Comparison of ENCODE assay signal across 11 cellular contexts in the genomic region with DNA sequence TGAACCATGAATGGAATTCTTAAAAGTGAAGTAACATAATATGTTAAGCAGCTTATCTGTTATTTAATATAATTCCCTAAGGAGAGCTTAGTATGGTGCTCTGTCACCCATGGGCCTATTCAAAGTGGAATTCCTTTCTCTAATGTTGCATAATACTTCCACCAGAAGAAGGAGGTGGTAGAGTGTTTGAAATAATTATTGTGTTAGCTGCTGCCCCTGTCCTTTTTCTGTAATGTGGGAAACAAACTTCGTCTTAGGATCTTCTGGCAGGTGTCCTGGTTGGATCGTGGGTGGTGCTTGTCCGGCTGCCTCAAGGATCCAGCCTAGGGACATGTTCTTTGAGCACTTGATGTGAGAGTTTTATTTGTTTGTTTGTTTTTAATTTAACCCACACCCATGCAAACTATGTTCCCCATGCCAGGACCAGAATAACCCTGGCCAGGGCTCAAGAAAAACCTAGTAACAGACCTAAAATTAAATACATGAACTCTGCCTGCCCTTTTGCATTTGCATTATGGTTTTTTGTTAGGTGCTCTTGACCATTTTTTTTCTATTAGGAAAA. TPM values are rescaled to one million over a fixed set of nuclear protein-coding genes. Genes with fewer than 3 reads are reported as not detected.
DNase-seq lines count a peak whose midpoint lies in the region; ATAC-seq and TF ChIP-seq lines count a peak whose summit lies in the region.
"Had no signal": no experiment of that assay in that cellular context is flagged by ENCODE, and none has a peak within 500 bp of the region (broad histone marks: within the 10 kb centered on the region; RNA-seq: fewer than 3 reads in every experiment).

No MANE protein-coding gene starts in this region.

- H3K4me3 ChIP-seq in upper lobe of left lung: no peak overlapping the region

- H3K4me3 Mint-ChIP-seq in brain: peak overlapping the region in 1 of 5 experiments; percentile 20
- H3K4me3 Mint-ChIP-seq: dendritic cell treated with granulocyte-macrophage colony-stimulating factor and Interleukin-4, amounts not matched to agents 40 ng/mL and 50 ng/mL, for 4 days had no signal

- H3K36me3 Mint-ChIP-seq in brain: peaks cover 66% of the 10 kb centered on the region

- H3K9me3 ChIP-seq in upper lobe of left lung: no peaks in the 10 kb centered on the region

- no peaks in the 10 kb centered on the region for H3K36me3 ChIP-seq in upper lobe of left lung

- peak in 1 of 4 donors; percentile 38 for TF ChIP-seq EP300 in upper lobe of left lung (IDR thresholded peaks at IDR 0.05)

- peak overlapping the region in 3 of 5 experiments; percentile 33 to 93 (median 74) for H3K27ac Mint-ChIP-seq in brain
- H3K27ac Mint-ChIP-seq: dendritic cell treated with granulocyte-macrophage colony-stimulating factor and Interleukin-4, amounts not matched to agents 40 ng/mL and 50 ng/mL, for 4 days had no signal

- DNase-seq in NCI-H1092 treated with DMSO at 0.1 percent for 48 hours (lab: John Stamatoyannopoulos, UW): peak; percentile 12
- DNase-seq in NCI-H1092 (lab: John Stamatoyannopoulos, UW): no peak
- no peak for DNase-seq in left colon
- peak in 1 of 2 donors; percentile 63 for DNase-seq in upper lobe of left lung
- no peak for DNase-seq in RPMI8226
- no peak for DNase-seq in AML-193 (lab: John Stamatoyannopoulos, UW)
- DNase-seq: stimulated activated CD4-positive, alpha-beta T cell treated with anti-CD3 and anti-CD28 coated beads, Interleukin-4, amount 100 ng/mL, for 4 hours had no signal

- H3K27me3 Mint-ChIP-seq in brain: peaks cover 7% of the 10 kb centered on the region
- H3K27me3 Mint-ChIP-seq: dendritic cell treated with granulocyte-macrophage colony-stimulating factor and Interleukin-4, amounts not matched to agents 40 ng/mL and 50 ng/mL, for 4 days had no signal

- H3K9me3 Mint-ChIP-seq in brain: peaks cover 4 to 47% (median 27%) of the 10 kb centered on the region in 5 experiments
- H3K9me3 Mint-ChIP-seq: dendritic cell treated with granulocyte-macrophage colony-stimulating factor and Interleukin-4, amounts not matched to agents 40 ng/mL and 50 ng/mL, for 4 days had no signal

- TF ChIP-seq CTCF in brain (conservative IDR thresholded peaks at IDR 0.05): no peak
- no peak for TF ChIP-seq CTCF in upper lobe of left lung (IDR thresholded peaks at IDR 0.05)

- H3K27me3 ChIP-seq in upper lobe of left lung: no peaks in the 10 kb centered on the region

- no peak for TF ChIP-seq POLR2A in upper lobe of left lung (IDR thresholded peaks at IDR 0.05)

- 26 to 28% methylated on average over 3 of the region's 3 CpGs for WGBS in upper lobe of left lung, 2 donors

- peak; percentile 31 for ATAC-seq in left colon
- peak; percentile 69 to 87 for ATAC-seq in upper lobe of left lung (ENCODE audit: low FRiP score in 2 of 2)
- no peak for ATAC-seq in GM19328 (IDR thresholded peaks at IDR 0.05; ENCODE audit: unreplicated experiment)

- peaks cover 29 to 47% (median 35%) of the 10 kb centered on the region in 4 donors for H3K4me1 ChIP-seq in upper lobe of left lung

- peak overlapping the region; percentile 51 to 69 (median 62) for H3K27ac ChIP-seq in upper lobe of left lung
- H3K27ac ChIP-seq: KMS-11 had no signal

- H3K4me1 Mint-ChIP-seq in brain: peaks cover 42% of the 10 kb centered on the region

- intact Hi-C loops in left colon (cut with DNase I, micrococcal nuclease): no loop called here

RNA-seq across cellular contexts. Expression of gene ZNRF1, which starts 46.1 kb away (rescaled TPM):
- 39.0 TPM for polyA plus RNA-seq in brain (ENCODE audit: insufficient read depth, low read depth, low replicate concordance)
- total RNA-seq in left colon (10 to 100 TPM; 36.4 to 38.2 TPM), upper lobe of left lung (10 to 100 TPM; 18.5 to 40.0 (median 27.1) TPM)

RNA-seq across cellular contexts. Expression of gene WDR59, which starts 60.0 kb away (rescaled TPM):
- 24.9 TPM for polyA plus RNA-seq in brain (ENCODE audit: insufficient read depth, low read depth, low replicate concordance)
- total RNA-seq in left colon (10 to 100 TPM; 50.9 to 58.1 TPM), upper lobe of left lung (100 to 1,000 TPM in 1 of 6 donors, 10 to 100 TPM in 5; 16.0 to 138 (median 37.5) TPM)
